Comparison of ENCODE assay signal across 11 cellular contexts in the genomic region with DNA sequence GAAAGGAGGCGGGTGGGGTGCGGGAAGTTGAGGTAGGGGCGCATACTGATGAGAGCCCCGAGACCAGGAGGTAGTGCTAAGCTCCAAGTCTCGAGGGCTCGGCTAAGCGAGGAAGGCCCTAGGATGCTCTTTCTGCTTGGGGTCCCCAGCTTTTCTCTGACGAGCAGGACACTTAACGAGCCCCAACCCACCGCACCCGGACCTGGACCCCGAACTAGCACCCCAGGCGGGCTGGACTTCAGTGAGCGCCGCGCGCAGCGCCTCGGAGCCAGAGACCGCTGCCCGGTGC. TPM values are rescaled to one million over a fixed set of nuclear protein-coding genes. Genes with fewer than 3 reads are reported as not detected.
A peak's percentile ranks its signal among the peaks of the same experiment; 100 is the strongest.
DNase-seq lines count a peak whose midpoint lies in the region; ATAC-seq, FAIRE-seq and TF ChIP-seq lines count a peak whose summit lies in the region.
"Had no signal": no experiment of that assay in that cellular context is flagged by ENCODE, and none has a peak within 500 bp of the region (broad histone marks: within the 10 kb centered on the region; RNA-seq: fewer than 3 reads in every experiment).

No MANE protein-coding gene starts in this region.

- TF ChIP-seq CTCF in left ventricle myocardium inferior (IDR thresholded peaks at IDR 0.05; ENCODE audit: borderline replicate concordance): no peak
- TF ChIP-seq CTCF in pancreas (IDR thresholded peaks at IDR 0.05): no peak

- peak overlapping the region in 1 of 2 donors; percentile 82 for H3K27ac Mint-ChIP-seq in effector memory CD8-positive, alpha-beta T cell
- H3K27ac Mint-ChIP-seq in naive thymus-derived CD8-positive, alpha-beta T cell: no peak overlapping the region
- H3K27ac Mint-ChIP-seq: activated CD4-positive, alpha-beta memory T cell treated with anti-CD3 and anti-CD28 coated beads for 36 hours; activated naive CD8-positive, alpha-beta T cell treated with anti-CD3 and anti-CD28 coated beads, Interleukin-2, amount 10 ng/mL, durations not matched to agents 7 days and 5 days had no signal

- peaks cover 52% of the 10 kb centered on the region for H3K4me1 ChIP-seq in left ventricle myocardium inferior
- H3K4me1 ChIP-seq in aorta (ENCODE audit: control insufficient read depth in 1 of 2, insufficient read depth in 2 of 2, low read length in 2 of 2): no peaks in the 10 kb centered on the region
- H3K4me1 ChIP-seq in pancreas: peaks cover 8 to 20% (median 12%) of the 10 kb centered on the region in 3 donors

- no peak for DNase-seq in left ventricle myocardium inferior
- no peak for DNase-seq in left ventricle myocardium superior
- no peak for DNase-seq in effector memory CD8-positive, alpha-beta T cell
- no peak for DNase-seq in naive thymus-derived CD8-positive, alpha-beta T cell
- no peak for DNase-seq in NCI-H526 (lab: John Stamatoyannopoulos, UW)
- DNase-seq in aorta: no peak
- DNase-seq in dedifferentiated amniotic fluid mesenchymal stem cell (ENCODE audit: extremely low spot score): no peak
- no peak for DNase-seq in pancreas

- WGBS in aorta, 2 donors: 83 to 88% methylated on average over 21 of the region's 21 CpGs
- WGBS in pancreas, 2 donors: 71 to 74% methylated on average over 20 to 21 of the region's 21 CpGs

- no peaks in the 10 kb centered on the region for H3K9me3 Mint-ChIP-seq in effector memory CD8-positive, alpha-beta T cell
- peaks cover 0 to 3% (median 0%) of the 10 kb centered on the region in 9 donors for H3K9me3 Mint-ChIP-seq in naive thymus-derived CD8-positive, alpha-beta T cell
- H3K9me3 Mint-ChIP-seq: activated CD4-positive, alpha-beta memory T cell treated with anti-CD3 and anti-CD28 coated beads for 36 hours; activated naive CD8-positive, alpha-beta T cell treated with anti-CD3 and anti-CD28 coated beads, Interleukin-2, amount 10 ng/mL, durations not matched to agents 7 days and 5 days had no signal

- intact Hi-C loops in left ventricle myocardium inferior (cut with micrococcal nuclease): no loop called here
- intact Hi-C loops in left ventricle myocardium superior (cut with micrococcal nuclease): no loop called here
- intact Hi-C loops in aorta (cut with DNase I): no loop called here
- intact Hi-C loops in pancreas (cut with DNase I): loop anchor here in 1 of 3 donors (10.0 kb wide), 1 partner anchor 173 kb away; no protein-coding TSS in a partner anchor

- peak overlapping the region; percentile 78 to 79 for H3K4me3 Mint-ChIP-seq in effector memory CD8-positive, alpha-beta T cell
- peak overlapping the region in 8 of 10 donors; percentile 10 to 85 (median 45) for H3K4me3 Mint-ChIP-seq in naive thymus-derived CD8-positive, alpha-beta T cell
- H3K4me3 Mint-ChIP-seq: activated CD4-positive, alpha-beta memory T cell treated with anti-CD3 and anti-CD28 coated beads for 36 hours had no signal

- FAIRE-seq in pancreas (lab: Jason Lieb, UNC): no peak

- H3K4me1 Mint-ChIP-seq in effector memory CD8-positive, alpha-beta T cell (ENCODE audit: low read depth in 2 of 2): peaks cover 36 to 40% of the 10 kb centered on the region in 2 donors
- H3K4me1 Mint-ChIP-seq in naive thymus-derived CD8-positive, alpha-beta T cell: peaks cover 24 to 50% (median 45%) of the 10 kb centered on the region in 4 donors

- no peak overlapping the region for H3K27ac ChIP-seq in left ventricle myocardium inferior (replicated peaks)
- H3K27ac ChIP-seq in aorta (ENCODE audit: low read depth in 1 of 2, low read length in 2 of 2): no peak overlapping the region
- no peak overlapping the region for H3K27ac ChIP-seq in pancreas

- POLR2A ChIA-PET in naive thymus-derived CD8-positive, alpha-beta T cell (lab: Charles Lee): interaction anchor here (0.6 to 1.4 kb wide), 2 partner anchors 10 to 168 kb away, joined by 3 to 5 read pairs; no protein-coding TSS in a partner anchor

- ATAC-seq in left ventricle myocardium superior (no peak), aorta (ENCODE audit: low FRiP score) (no peak), pancreas (no peak)
- no peak for ATAC-seq in effector memory CD8-positive, alpha-beta T cell (replicated peaks)
- no peak for ATAC-seq in naive thymus-derived CD8-positive, alpha-beta T cell

- H3K27me3 ChIP-seq in left ventricle myocardium inferior (ENCODE audit: low read depth) (peaks cover 100% of the 10 kb centered on the region), aorta (ENCODE audit: control insufficient read depth in 1 of 2, insufficient read depth in 2 of 2, low read length in 1 of 2) (no peaks in the 10 kb centered on the region), pancreas (peaks cover 0 to 4% (median 0%) of the 10 kb centered on the region in 4 donors)

- H3K4me3 ChIP-seq in left ventricle myocardium inferior: peak overlapping the region; percentile 62
- no peak overlapping the region for H3K4me3 ChIP-seq in aorta (ENCODE audit: low read length in 2 of 2)
- H3K4me3 ChIP-seq in pancreas: no peak overlapping the region

- no peaks in the 10 kb centered on the region for H3K36me3 ChIP-seq in left ventricle myocardium inferior
- no peaks in the 10 kb centered on the region for H3K36me3 ChIP-seq in aorta (ENCODE audit: control insufficient read depth in 1 of 2, insufficient read depth in 2 of 2, low read length in 1 of 2)
- no peaks in the 10 kb centered on the region for H3K36me3 ChIP-seq in pancreas

- H3K9me3 ChIP-seq in left ventricle myocardium inferior (replicated peaks) (no peaks in the 10 kb centered on the region), aorta (ENCODE audit: control insufficient read depth, low read length) (no peaks in the 10 kb centered on the region), pancreas (no peaks in the 10 kb centered on the region)

- peaks cover 26 to 62% of the 10 kb centered on the region in 2 donors for H3K27me3 Mint-ChIP-seq in effector memory CD8-positive, alpha-beta T cell
- H3K27me3 Mint-ChIP-seq in naive thymus-derived CD8-positive, alpha-beta T cell: peaks cover 17 to 78% (median 60%) of the 10 kb centered on the region in 5 donors

- H3K36me3 Mint-ChIP-seq in effector memory CD8-positive, alpha-beta T cell (ENCODE audit: insufficient read depth): peaks cover 13% of the 10 kb centered on the region
- peaks cover 0 to 3% (median 0%) of the 10 kb centered on the region in 3 donors for H3K36me3 Mint-ChIP-seq in naive thymus-derived CD8-positive, alpha-beta T cell
- H3K36me3 Mint-ChIP-seq: activated CD4-positive, alpha-beta memory T cell treated with anti-CD3 and anti-CD28 coated beads for 36 hours; activated naive CD8-positive, alpha-beta T cell treated with anti-CD3 and anti-CD28 coated beads, Interleukin-2, amount 10 ng/mL, durations not matched to agents 7 days and 5 days had no signal

RNA-seq across cellular contexts. Expression of a gene that starts 4.7 kb away (rescaled TPM):
- total RNA-seq in left ventricle myocardium inferior (not detected), left ventricle myocardium superior (not detected), aorta (not detected), pancreas (not detected)
- not detected for total RNA-seq in naive thymus-derived CD8-positive, alpha-beta T cell
- not detected for polyA plus RNA-seq in naive thymus-derived CD8-positive, alpha-beta T cell
- polyA plus RNA-seq in aorta (not detected), pancreas (not detected)
- total RNA-seq: activated CD4-positive, alpha-beta memory T cell treated with anti-CD3 and anti-CD28 coated beads for 36 hours; activated naive CD8-positive, alpha-beta T cell treated with anti-CD3 and anti-CD28 coated beads, Interleukin-2, amount 10 ng/mL, durations not matched to agents 7 days and 5 days had no signal
- polyA plus RNA-seq: AG04450 had no signal

RNA-seq across cellular contexts. Expression of a gene that starts 5.0 kb away (rescaled TPM):
- total RNA-seq in left ventricle myocardium inferior (0.08 TPM), left ventricle myocardium superior (0.10 TPM), aorta (under 1 TPM in 1 of 2 donors, not detected in 1; 0.24 TPM), pancreas (10 to 100 TPM in 2 of 6 donors, 1 to 10 TPM in 4; 5.6 to 11.9 (median 8.3) TPM)
- total RNA-seq in naive thymus-derived CD8-positive, alpha-beta T cell: not detected
- polyA plus RNA-seq in naive thymus-derived CD8-positive, alpha-beta T cell: not detected
- polyA plus RNA-seq in aorta (1 to 10 TPM in 1 of 2 donors, under 1 TPM in 1; 0.50 to 1.2 TPM), pancreas (1 to 10 TPM; 4.0 to 7.6 TPM)

RNA-seq across cellular contexts. Expression of a gene that starts 18.7 kb away (rescaled TPM):
- total RNA-seq in left ventricle myocardium inferior: 0.66 TPM
- 0.37 TPM for total RNA-seq in left ventricle myocardium superior
- 1 to 10 TPM in 1 of 2 experiments, under 1 TPM in 1; 0.62 to 1.7 TPM for total RNA-seq in naive thymus-derived CD8-positive, alpha-beta T cell
- under 1 TPM in 1 of 3 donors, not detected in 2; 0.24 TPM for polyA plus RNA-seq in naive thymus-derived CD8-positive, alpha-beta T cell
- total RNA-seq in aorta: 1 to 10 TPM; 1.1 to 4.3 TPM
- 1 to 10 TPM in 1 of 2 donors, under 1 TPM in 1; 0.10 to 1.8 TPM for polyA plus RNA-seq in aorta
- total RNA-seq in pancreas: 1 to 10 TPM in 1 of 6 donors, under 1 TPM in 4, not detected in 1; 0.08 to 1.3 (median 0.41) TPM
- polyA plus RNA-seq in pancreas: under 1 TPM; 0.46 to 0.52 TPM

RNA-seq across cellular contexts. Expression of a gene that starts 25.5 kb away (rescaled TPM):
- total RNA-seq in left ventricle myocardium inferior: 5.9 TPM
- total RNA-seq in left ventricle myocardium superior: 5.7 TPM
- 1 to 10 TPM; 5.9 to 6.3 TPM for total RNA-seq in naive thymus-derived CD8-positive, alpha-beta T cell
- 1 to 10 TPM; 2.7 to 5.7 (median 3.9) TPM for polyA plus RNA-seq in naive thymus-derived CD8-positive, alpha-beta T cell
- 10 to 100 TPM; 19.3 to 29.8 TPM for total RNA-seq in aorta
- polyA plus RNA-seq in aorta: 10 to 100 TPM in 1 of 2 donors, 1 to 10 TPM in 1; 5.5 to 11.5 TPM
- total RNA-seq in pancreas: 10 to 100 TPM in 2 of 6 donors, 1 to 10 TPM in 4; 7.2 to 12.5 (median 8.6) TPM
- polyA plus RNA-seq in pancreas: 10 to 100 TPM; 10.1 to 10.6 TPM

RNA-seq across cellular contexts. Expression of a gene that starts 46.8 kb away (rescaled TPM):
- total RNA-seq in left ventricle myocardium inferior (not detected), left ventricle myocardium superior (not detected), aorta (1 to 10 TPM in 1 of 2 donors, under 1 TPM in 1; 0.49 to 5.4 TPM), pancreas (1 to 10 TPM in 3 of 6 donors, under 1 TPM in 3; 0.44 to 1.9 (median 0.96) TPM)
- not detected for total RNA-seq in naive thymus-derived CD8-positive, alpha-beta T cell
- not detected for polyA plus RNA-seq in naive thymus-derived CD8-positive, alpha-beta T cell
- polyA plus RNA-seq in aorta (10 to 100 TPM in 1 of 2 donors, not detected in 1; 13.8 TPM), pancreas (10 to 100 TPM in 1 of 2 donors, 1 to 10 TPM in 1; 5.3 to 18.7 TPM)
- total RNA-seq: activated CD4-positive, alpha-beta memory T cell treated with anti-CD3 and anti-CD28 coated beads for 36 hours had no signal
- polyA plus RNA-seq: AG04450 had no signal
